In the genomic region with DNA sequence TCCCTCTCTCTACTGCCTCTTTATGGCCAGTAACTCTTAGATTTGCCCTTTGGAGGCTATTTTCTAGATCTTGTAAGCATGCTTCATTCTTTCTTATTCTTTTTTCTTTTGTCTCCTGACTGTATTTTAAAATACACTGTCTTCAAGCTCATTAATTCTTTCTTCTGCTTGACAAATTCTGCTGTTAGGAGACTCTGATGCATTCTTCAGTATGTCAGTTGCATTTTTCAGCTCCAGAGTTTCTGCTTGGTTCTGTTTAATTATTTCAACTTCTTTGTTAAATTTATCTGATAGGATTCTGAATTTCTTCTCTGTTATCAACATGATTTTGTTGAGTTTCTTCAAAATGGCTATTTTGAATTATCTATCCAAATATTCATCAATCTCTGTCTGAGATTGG, we compare ENCODE assay signal across 34 cellular contexts.
"Had no signal": no experiment of that assay in that cellular context is flagged by ENCODE, and none has a peak within 500 bp of the region (broad histone marks: within the 10 kb centered on the region; RNA-seq: fewer than 3 reads in every experiment).

No MANE protein-coding gene starts in this region.

- H3K27me3 ChIP-seq: MG63 had no signal

- DNase-seq: Karpas-422, Kasumi-1, MG63, MM.1S, MV-4-11, NCI-H1048, NCI-H1092, NCI-H1092 treated with DMSO at 0.1 percent for 48 hours, NCI-H1105, NCI-H1105 treated with DMSO at 0.1 percent for 48 hours, NCI-H1417, NCI-H1417 treated with DMSO at 0.1 percent for 48 hours, NCI-H1436, NCI-H1436 treated with DMSO at 0.1 percent for 48 hours, NCI-H146, NCI-H1694, NCI-H1694 treated with DMSO at 0.1 percent for 48 hours, NCI-H187, NCI-H187 treated with DMSO at 0.1 percent for 48 hours, NCI-H1930, NCI-H2029, NCI-H2029 treated with DMSO at 0.1 percent for 48 hours, NCI-H2081, NCI-H2081 treated with DMSO at 0.1 percent for 48 hours, NCI-H2107, NCI-H2171, NCI-H2171 treated with DMSO at 0.1 percent for 48 hours, NCI-H2227 treated with DMSO at 0.1 percent for 48 hours, NCI-H226, NCI-H345, NCI-H446, NCI-H446 treated with DMSO at 0.1 percent for 48 hours, NCI-H510A, NCI-H510A treated with DMSO at 0.1 percent for 48 hours had no signal

- H3K4me3 ChIP-seq: MG63 had no signal

- H3K9me3 ChIP-seq: MG63 had no signal
